30 cellular contexts compared by ENCODE assay signal in the genomic region with DNA sequence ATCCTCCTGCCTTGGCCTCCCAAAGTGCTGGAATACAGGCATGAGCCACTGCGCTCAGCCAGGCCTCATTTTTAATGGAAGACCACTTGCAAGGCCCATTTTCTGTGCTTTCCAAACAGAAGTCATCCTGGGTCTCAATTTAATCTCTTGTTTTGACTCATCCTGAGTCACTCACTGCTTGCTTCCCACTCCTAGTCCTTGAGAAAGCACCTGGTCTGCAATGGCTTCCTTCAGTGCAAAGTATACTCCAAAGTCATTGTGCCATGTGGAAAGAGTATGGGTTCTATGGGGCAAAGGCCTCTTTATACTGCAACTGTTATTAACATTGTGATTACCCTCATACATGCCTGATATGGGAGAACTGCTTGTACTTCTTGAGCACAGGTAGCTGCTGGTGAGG. TPM values are rescaled to one million over a fixed set of nuclear protein-coding genes. Genes with fewer than 3 reads are reported as not detected.
DNase-seq lines count a peak whose midpoint lies in the region; ATAC-seq and TF ChIP-seq lines count a peak whose summit lies in the region.
"Had no signal": no experiment of that assay in that cellular context is flagged by ENCODE, and none has a peak within 500 bp of the region (broad histone marks: within the 10 kb centered on the region; RNA-seq: fewer than 3 reads in every experiment).

No MANE protein-coding gene starts in this region.

- 80 to 83% methylated on average over 1 of the region's 1 CpG for WGBS in GM23248 (ENCODE audit: low coverage in 1 of 2, low lambda C conversion rate in 2 of 2, missing lambda C conversion rate in 2 of 2), 2 experiments
- 92% methylated on average over 1 of the region's 1 CpG for WGBS in mammary epithelial cell (ENCODE audit: low coverage, missing lambda C conversion rate)

- no peaks in the 10 kb centered on the region for H3K9me2 ChIP-seq in GM23248 (ENCODE audit: insufficient read depth)
- H3K9me2 ChIP-seq in PC-3 (replicated peaks; ENCODE audit: low read length): no peaks in the 10 kb centered on the region

- BruUV-seq in PC-3 (replicated peaks; lab: Mats Ljungman, UMichigan) (no TSS peak), mammary epithelial cell (replicated peaks; lab: Mats Ljungman, UMichigan) (no TSS peak)

- H3K27ac ChIP-seq in GM23248 (no peak overlapping the region), PC-3 (ENCODE audit: low read length) (peak overlapping the region; percentile 72), mammary epithelial cell (ENCODE audit: insufficient read depth, low read depth, low read length) (no peak overlapping the region)
- H3K27ac ChIP-seq: body of pancreas, C4-2B, gastrocnemius medialis, lower lobe of right lung, right lobe of liver, thyroid gland had no signal

- H3K9me3 ChIP-seq in GM23248 (ENCODE audit: low read depth) (no peaks in the 10 kb centered on the region), PC-3 (ENCODE audit: low read length) (no peaks in the 10 kb centered on the region), mammary epithelial cell (replicated peaks; ENCODE audit: insufficient read depth, low read length) (no peaks in the 10 kb centered on the region)
- H3K9me3 ChIP-seq: body of pancreas, gastrocnemius medialis, lower lobe of right lung, right lobe of liver, thyroid gland had no signal

- POLR2A ChIA-PET in PC-3 (lab: Charles Lee; ENCODE audit: unreplicated experiment): no interaction called here

- H3K36me3 Mint-ChIP-seq in natural killer cell: no peaks in the 10 kb centered on the region

- no peak overlapping the region for H3K4me3 ChIP-seq in GM23248
- no peak overlapping the region for H3K4me3 ChIP-seq in PC-3 (ENCODE audit: low read length)
- H3K4me3 ChIP-seq in mammary epithelial cell (replicated peaks in 1 of 3; ENCODE audit: insufficient read depth in 1 of 3, low read depth in 2 of 3, low read length in 3 of 3): no peak overlapping the region
- H3K4me3 ChIP-seq: body of pancreas, gastrocnemius medialis, lower lobe of right lung, right lobe of liver, thyroid gland had no signal

- in situ Hi-C loops in GM23248 (cut with MboI) (no loop called here), mammary epithelial cell (cut with MboI; ENCODE audit: low sequenced_read_pairs in 2 of 2) (no loop called here)

- ATAC-seq in PC-3 (peak; percentile 45; the same call in 1 of the 2 replicates), left colon (peak; percentile 83), natural killer cell (no peak), GM21515 (IDR thresholded peaks at IDR 0.05; ENCODE audit: unreplicated experiment) (no peak)
- ATAC-seq: activated naive CD8-positive, alpha-beta T cell treated with anti-CD3 and anti-CD28 coated beads, Interleukin-2, amount 50 U/mL, for 24 hours; body of pancreas; gastrocnemius medialis; HepG2; lower lobe of right lung; right lobe of liver; stimulated activated naive CD8-positive, alpha-beta T cell treated with anti-CD3 and anti-CD28 coated beads, Interleukin-15, amount 100 ng/mL, for 72 hours had no signal

- intact Hi-C loops in PC-3 (cut with micrococcal nuclease): no loop called here
- intact Hi-C loops in mammary epithelial cell (cut with micrococcal nuclease): loop anchor here (5.0 kb wide), 1 partner anchor 47 kb away; no protein-coding TSS in a partner anchor
- intact Hi-C loops in left colon (cut with DNase I, micrococcal nuclease): no loop called here
- intact Hi-C loops in natural killer cell (cut with micrococcal nuclease): no loop called here

- CTCF ChIA-PET in PC-3 (lab: Charles Lee) (no interaction called here), mammary epithelial cell (lab: Charles Lee; ENCODE audit: low non-redundant PET) (no interaction called here)

- H2AFZ ChIP-seq in GM23248 (no peak overlapping the region), PC-3 (ENCODE audit: low read length) (0 out of 2 replicates have a peak overlapping the region, but pooled peaks have one; percentile 51), mammary epithelial cell (ENCODE audit: low read depth, low read length) (peak overlapping the region; percentile 8)

- no peaks in the 10 kb centered on the region for H3K4me1 Mint-ChIP-seq in natural killer cell
- H3K4me1 Mint-ChIP-seq: activated B cell treated with CpG ODN at 0.5 μM for 24 hours, neural crest cell had no signal

- H3K4me2 ChIP-seq in GM23248 (ENCODE audit: unreplicated experiment): no peak overlapping the region
- H3K4me2 ChIP-seq in PC-3 (ENCODE audit: low read length): 0 out of 2 replicates have a peak overlapping the region, but pooled peaks have one; percentile 8
- no peak overlapping the region for H3K4me2 ChIP-seq in mammary epithelial cell (ENCODE audit: insufficient read depth, low read depth, low read length)

- H3K36me3 ChIP-seq in GM23248 (ENCODE audit: low read depth): no peaks in the 10 kb centered on the region
- no peaks in the 10 kb centered on the region for H3K36me3 ChIP-seq in PC-3 (ENCODE audit: low read depth, low read length)
- H3K36me3 ChIP-seq in mammary epithelial cell (ENCODE audit: insufficient read depth, low read length): no peaks in the 10 kb centered on the region
- H3K36me3 ChIP-seq: gastrocnemius medialis, lower lobe of right lung, right lobe of liver, thyroid gland had no signal

- TF ChIP-seq CTCF in PC-3 (conservative IDR thresholded peaks at IDR 0.05; ENCODE audit: low read depth, low read length): no peak
- no peak for TF ChIP-seq CTCF in mammary epithelial cell (conservative IDR thresholded peaks at IDR 0.05 in 1 of 2, IDR thresholded peaks at IDR 0.05 in 1 of 2; ENCODE audit: extremely low read depth in 1 of 2, insufficient read depth in 1 of 2, low read depth in 1 of 2, low read length in 2 of 2)
- TF ChIP-seq CTCF in natural killer cell (IDR thresholded peaks at IDR 0.05): no peak

- H3K27ac Mint-ChIP-seq in natural killer cell: no peak overlapping the region
- H3K27ac Mint-ChIP-seq: activated B cell treated with CpG ODN at 0.5 μM for 24 hours; activated CD4-positive, alpha-beta memory T cell treated with anti-CD3 and anti-CD28 coated beads, Interleukin-2, amount 10 ng/mL, durations not matched to agents 7 days and 5 days; activated naive CD8-positive, alpha-beta T cell treated with anti-CD3 and anti-CD28 coated beads, Interleukin-2, amount 50 U/mL, for 24 hours; stimulated activated naive CD8-positive, alpha-beta T cell treated with anti-CD3 and anti-CD28 coated beads, Interleukin-15, amount 100 ng/mL, for 72 hours had no signal

- H3K79me2 ChIP-seq in GM23248 (ENCODE audit: insufficient read depth): no peaks in the 10 kb centered on the region
- no peaks in the 10 kb centered on the region for H3K79me2 ChIP-seq in PC-3 (ENCODE audit: low read length)
- no peaks in the 10 kb centered on the region for H3K79me2 ChIP-seq in mammary epithelial cell (ENCODE audit: insufficient read depth, low read length)

- H3K9me3 Mint-ChIP-seq in natural killer cell: peaks cover 0 to under 1% of the 10 kb centered on the region in 2 donors
- H3K9me3 Mint-ChIP-seq: activated B cell treated with CpG ODN at 0.5 μM for 24 hours; activated CD4-positive, alpha-beta memory T cell treated with anti-CD3 and anti-CD28 coated beads, Interleukin-2, amount 10 ng/mL, durations not matched to agents 7 days and 5 days; neural crest cell had no signal

- H3K9ac ChIP-seq in GM23248 (no peak overlapping the region), PC-3 (ENCODE audit: low read length) (peak overlapping the region; percentile 37; the same call in 1 of the 2 replicates), mammary epithelial cell (ENCODE audit: insufficient read depth, low read length) (no peak overlapping the region)

- H3K27me3 ChIP-seq in GM23248 (replicated peaks; ENCODE audit: insufficient read depth) (0 out of 2 replicates have a peak, but pooled peaks cover 6% of the 10 kb centered on the region), PC-3 (ENCODE audit: low read length) (no peaks in the 10 kb centered on the region), mammary epithelial cell (ENCODE audit: insufficient read depth, low read length) (no peaks in the 10 kb centered on the region)
- H3K27me3 ChIP-seq: body of pancreas, right lobe of liver, thyroid gland had no signal

- H3K27me3 Mint-ChIP-seq in natural killer cell (ENCODE audit: low read depth in 2 of 2): peaks cover 4 to 21% of the 10 kb centered on the region in 2 donors

- no peak overlapping the region for H3K4me3 Mint-ChIP-seq in natural killer cell
- H3K4me3 Mint-ChIP-seq: activated B cell treated with CpG ODN at 0.5 μM for 24 hours; activated CD4-positive, alpha-beta memory T cell treated with anti-CD3 and anti-CD28 coated beads, Interleukin-2, amount 10 ng/mL, durations not matched to agents 7 days and 5 days; activated naive CD8-positive, alpha-beta T cell treated with anti-CD3 and anti-CD28 coated beads, Interleukin-2, amount 50 U/mL, for 24 hours; neural crest cell; stimulated activated naive CD8-positive, alpha-beta T cell treated with anti-CD3 and anti-CD28 coated beads, Interleukin-15, amount 100 ng/mL, for 72 hours had no signal

- H4K20me1 ChIP-seq in GM23248 (ENCODE audit: insufficient read depth) (no peaks in the 10 kb centered on the region), PC-3 (ENCODE audit: low read length) (no peaks in the 10 kb centered on the region), mammary epithelial cell (ENCODE audit: insufficient read depth, low read length) (no peaks in the 10 kb centered on the region)

- DNase-seq in GM23248: peak; percentile 13
- DNase-seq in PC-3: peak; percentile 64
- DNase-seq in mammary epithelial cell: peak; percentile 89
- DNase-seq in left colon: no peak
- no peak for DNase-seq in natural killer cell
- DNase-seq in NCI-H526 treated with DMSO at 0.1 percent for 48 hours (lab: John Stamatoyannopoulos, UW): no peak
- DNase-seq in occipital lobe (lab: John Stamatoyannopoulos, UW): no peak
- DNase-seq: activated B cell treated with CpG ODN at 0.5 μM for 24 hours; activated CD4-positive, alpha-beta memory T cell treated with anti-CD3 and anti-CD28 coated beads, Interleukin-2, amount 10 ng/mL, durations not matched to agents 7 days and 5 days; activated effector memory CD4-positive, alpha-beta T cell treated with anti-CD3 and anti-CD28 coated beads, Interleukin-2, amount 50 U/mL, for 16 hours; activated naive CD8-positive, alpha-beta T cell treated with anti-CD3 and anti-CD28 coated beads, Interleukin-2, amount 50 U/mL, for 24 hours; body of pancreas; effector CD8-positive, alpha-beta T cell; gastrocnemius medialis; GDM1; islet precursor cell; lower lobe of right lung; NCI-H1105 treated with DMSO at 0.1 percent for 48 hours; NCI-H2081; NCI-H82; posterior cingulate gyrus; right lobe of liver; SHP77 treated with DMSO at 0.1 percent for 48 hours; stimulated activated naive CD8-positive, alpha-beta T cell treated with anti-CD3 and anti-CD28 coated beads, Interleukin-15, amount 100 ng/mL, for 72 hours; thyroid gland had no signal

- no peaks in the 10 kb centered on the region for H3K4me1 ChIP-seq in GM23248 (ENCODE audit: insufficient read depth)
- peaks cover 17% of the 10 kb centered on the region for H3K4me1 ChIP-seq in PC-3 (ENCODE audit: insufficient read depth, low read length)
- H3K4me1 ChIP-seq in mammary epithelial cell (ENCODE audit: insufficient read depth, low read length): peaks cover 12% of the 10 kb centered on the region
- H3K4me1 ChIP-seq: body of pancreas, gastrocnemius medialis, lower lobe of right lung, right lobe of liver, thyroid gland had no signal

- H3F3A ChIP-seq in GM23248 (ENCODE audit: insufficient read depth) (no peaks in the 10 kb centered on the region), PC-3 (ENCODE audit: low read length, unreplicated experiment) (no peaks in the 10 kb centered on the region)

- dilution Hi-C loops in mammary epithelial cell (cut with HindIII; ENCODE audit: low sequenced_read_pairs): no loop called here

RNA-seq across cellular contexts. Expression of a gene that starts 18.3 kb away (rescaled TPM):
- total RNA-seq in GM23248 (2014; rRNA removed; shearing (Covaris generic)): not detected in 2 replicates
- polyA plus RNA-seq in GM23248 (2016; fragmentation: Nextera tagmentation; extraction: Ambion mirVana) (not detected in 2 replicates), mammary epithelial cell (7.3 TPM)
- total RNA-seq in PC-3 (2014; rRNA removed) (0.12 TPM in 1 of 2 replicates, not detected in the other), mammary epithelial cell (under 1 TPM; 0.17 to 0.66 TPM), left colon (10 to 100 TPM; 48.3 to 53.6 TPM), natural killer cell (not detected), occipital lobe (not detected)
- polyA minus RNA-seq in mammary epithelial cell: 23.2 TPM
- total RNA-seq: activated B cell treated with CpG ODN at 0.5 μM for 24 hours; activated CD4-positive, alpha-beta memory T cell treated with anti-CD3 and anti-CD28 coated beads, Interleukin-2, amount 10 ng/mL, durations not matched to agents 7 days and 5 days; H1; HepG2; neural crest cell; thyroid gland had no signal
- polyA plus RNA-seq: HepG2 had no signal

Comparison
In these comparisons a context has a peak if more than half of its experiments do, and no peak if none do; other contexts are left out.
1. DNase-seq: peak in GM23248 (single experiment), PC-3 (single experiment) and mammary epithelial cell (single experiment); none in left colon (0 of 2), natural killer cell (single experiment), NCI-H526 treated with DMSO at 0.1 percent for 48 hours (single experiment) and occipital lobe (single experiment).
2. ATAC-seq: peak in PC-3 (single experiment) and left colon (single experiment); none in natural killer cell (0 of 3) and GM21515 (single experiment).
3. RNA of a gene that starts 18.3 kb away (total RNA-seq): 48.3 to 53.6 TPM in left colon; 0.17 to 0.66 TPM in mammary epithelial cell, not detected in GM23248, 0.12 TPM in PC-3, not detected in natural killer cell and not detected in occipital lobe (single experiment); every median in the first group is over 10 times any median in the second.